22 cellular contexts compared by ENCODE assay signal in the genomic region with DNA sequence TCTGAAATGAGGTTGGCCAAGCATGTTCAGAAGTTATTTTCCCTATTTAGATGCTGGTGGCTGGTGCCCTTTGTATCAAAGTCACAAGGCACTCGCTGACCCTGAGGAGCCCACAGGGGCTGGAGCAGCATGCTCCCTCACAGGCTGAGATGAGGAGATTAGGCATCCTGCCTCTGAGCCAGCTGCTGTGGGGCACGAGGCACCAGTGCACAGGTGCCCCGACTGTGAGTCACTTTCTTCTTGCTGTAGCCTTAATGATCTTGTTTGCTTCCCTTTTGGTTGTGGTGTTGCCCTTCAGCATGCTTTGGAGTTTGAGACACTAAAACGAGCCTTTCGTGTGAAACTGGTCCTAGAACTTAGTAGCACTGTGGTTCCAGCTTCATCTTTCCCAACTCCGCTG. TPM values are rescaled to one million over a fixed set of nuclear protein-coding genes. Genes with fewer than 3 reads are reported as not detected.
DNase-seq lines count a peak whose midpoint lies in the region; ATAC-seq lines count a peak whose summit lies in the region.
"Had no signal": no experiment of that assay in that cellular context is flagged by ENCODE, and none has a peak within 500 bp of the region (broad histone marks: within the 10 kb centered on the region; RNA-seq: fewer than 3 reads in every experiment).

No MANE protein-coding gene starts in this region.

- intact Hi-C loops in naive thymus-derived CD4-positive, alpha-beta T cell (cut with micrococcal nuclease), result no loop called here

- H3K27me3 Mint-ChIP-seq in stimulated activated naive CD8-positive, alpha-beta T cell treated with anti-CD3 and anti-CD28 coated beads, Interleukin-15, Interleukin-2, amounts not matched to agents 100 ng/mL and 50 ng/mL, for 24 hours, result no peaks in the 10 kb centered on the region
- H3K27me3 Mint-ChIP-seq in naive thymus-derived CD4-positive, alpha-beta T cell, result no peaks in the 10 kb centered on the region
- H3K27me3 Mint-ChIP-seq: activated naive CD8-positive, alpha-beta T cell treated with anti-CD3 and anti-CD28 coated beads for 36 hours; effector memory CD8-positive, alpha-beta T cell had no signal

- H3K9me3 Mint-ChIP-seq in stimulated activated naive CD8-positive, alpha-beta T cell treated with anti-CD3 and anti-CD28 coated beads, Interleukin-15, Interleukin-2, amounts not matched to agents 100 ng/mL and 50 ng/mL, for 24 hours, result no peaks in the 10 kb centered on the region
- H3K9me3 Mint-ChIP-seq in naive thymus-derived CD4-positive, alpha-beta T cell, result peaks cover 0 to 1% (median 0%) of the 10 kb centered on the region in 11 donors
- H3K9me3 Mint-ChIP-seq: activated naive CD8-positive, alpha-beta T cell treated with anti-CD3 and anti-CD28 coated beads for 36 hours; effector memory CD8-positive, alpha-beta T cell; nephron progenitor cell had no signal

- no peaks in the 10 kb centered on the region; the same call in 1 of the 2 replicates for H3K27me3 ChIP-seq in SJCRH30
- no peaks in the 10 kb centered on the region for H3K27me3 ChIP-seq in naive thymus-derived CD4-positive, alpha-beta T cell (ENCODE audit: control insufficient read depth in 2 of 2, insufficient read depth in 2 of 2, low read length in 2 of 2)
- H3K27me3 ChIP-seq: esophagus squamous epithelium, upper lobe of right lung had no signal

- H3K4me1 ChIP-seq in SJCRH30, result peaks cover 29% of the 10 kb centered on the region
- H3K4me1 ChIP-seq in naive thymus-derived CD4-positive, alpha-beta T cell (ENCODE audit: control insufficient read depth in 2 of 2, insufficient read depth in 2 of 2, low read length in 2 of 2), result peaks cover 19 to 35% of the 10 kb centered on the region in 2 donors

- no peaks in the 10 kb centered on the region for H3K9me3 ChIP-seq in SJCRH30 (replicated peaks)
- H3K9me3 ChIP-seq in naive thymus-derived CD4-positive, alpha-beta T cell (ENCODE audit: control insufficient read depth in 2 of 3, low read length in 3 of 3), result no peaks in the 10 kb centered on the region
- H3K9me3 ChIP-seq: esophagus squamous epithelium, upper lobe of right lung had no signal

- H3K36me3 Mint-ChIP-seq in stimulated activated naive CD8-positive, alpha-beta T cell treated with anti-CD3 and anti-CD28 coated beads, Interleukin-15, Interleukin-2, amounts not matched to agents 100 ng/mL and 50 ng/mL, for 24 hours (ENCODE audit: low read depth), result peaks cover 61% of the 10 kb centered on the region
- H3K36me3 Mint-ChIP-seq in naive thymus-derived CD4-positive, alpha-beta T cell, result peaks cover 0 to 19% (median 5%) of the 10 kb centered on the region in 5 donors

- no peak for DNase-seq in stimulated activated naive CD8-positive, alpha-beta T cell treated with anti-CD3 and anti-CD28 coated beads, Interleukin-15, Interleukin-2, amounts not matched to agents 100 U/mL and 50 U/mL, for 24 hours
- DNase-seq in SJCRH30 (peak; percentile 30 to 42), DMS153 treated with DMSO at 0.1 percent for 48 hours (lab: John Stamatoyannopoulos, UW; ENCODE audit: unreplicated experiment) (no peak), HCEC 1CT (no peak)
- no peak for DNase-seq in naive thymus-derived CD4-positive, alpha-beta T cell
- DNase-seq: activated naive CD8-positive, alpha-beta T cell treated with anti-CD3 and anti-CD28 coated beads for 36 hours; activated T-cell treated with anti-CD3 and anti-CD28 coated beads for 4 hours; COR-L47; effector memory CD8-positive, alpha-beta T cell; EL; esophagus squamous epithelium; mesendoderm; NCI-H146; NCI-H2171 treated with DMSO at 0.1 percent for 48 hours; NCI-H526 treated with DMSO at 0.1 percent for 48 hours; nephron progenitor cell; SHP77 treated with DMSO at 0.1 percent for 48 hours; stimulated activated CD4-positive, alpha-beta T cell treated with anti-CD3 and anti-CD28 coated beads, Interleukin-4, amount 100 ng/mL, for 1 hour; upper lobe of right lung had no signal

- CTCF ChIA-PET in naive thymus-derived CD4-positive, alpha-beta T cell (lab: Charles Lee), result interaction anchor here (2.2 kb wide), 1 partner anchor 11 kb away, joined by 9 read pairs; no protein-coding TSS in a partner anchor

- H3K27ac Mint-ChIP-seq in stimulated activated naive CD8-positive, alpha-beta T cell treated with anti-CD3 and anti-CD28 coated beads, Interleukin-15, Interleukin-2, amounts not matched to agents 100 ng/mL and 50 ng/mL, for 24 hours, result peak overlapping the region; percentile 11
- peak overlapping the region in 4 of 9 donors; percentile 11 to 55 (median 28) for H3K27ac Mint-ChIP-seq in naive thymus-derived CD4-positive, alpha-beta T cell
- H3K27ac Mint-ChIP-seq: activated naive CD8-positive, alpha-beta T cell treated with anti-CD3 and anti-CD28 coated beads for 36 hours; nephron progenitor cell had no signal

- peaks cover 54% of the 10 kb centered on the region for H3K4me1 Mint-ChIP-seq in stimulated activated naive CD8-positive, alpha-beta T cell treated with anti-CD3 and anti-CD28 coated beads, Interleukin-15, Interleukin-2, amounts not matched to agents 100 ng/mL and 50 ng/mL, for 24 hours (ENCODE audit: low read depth)
- peaks cover 33 to 71% (median 68%) of the 10 kb centered on the region in 7 donors for H3K4me1 Mint-ChIP-seq in naive thymus-derived CD4-positive, alpha-beta T cell

- no peak overlapping the region for H3K4me3 ChIP-seq in SJCRH30
- H3K4me3 ChIP-seq in naive thymus-derived CD4-positive, alpha-beta T cell (ENCODE audit: low read length), result no peak overlapping the region
- H3K4me3 ChIP-seq: esophagus squamous epithelium, smooth muscle cell, upper lobe of right lung had no signal

- POLR2A ChIA-PET in naive thymus-derived CD4-positive, alpha-beta T cell (lab: Charles Lee), result no interaction called here

- no peak overlapping the region for H3K4me3 Mint-ChIP-seq in stimulated activated naive CD8-positive, alpha-beta T cell treated with anti-CD3 and anti-CD28 coated beads, Interleukin-15, Interleukin-2, amounts not matched to agents 100 ng/mL and 50 ng/mL, for 24 hours
- peak overlapping the region in 7 of 10 donors; percentile 17 to 85 (median 27) for H3K4me3 Mint-ChIP-seq in naive thymus-derived CD4-positive, alpha-beta T cell
- H3K4me3 Mint-ChIP-seq: activated naive CD8-positive, alpha-beta T cell treated with anti-CD3 and anti-CD28 coated beads for 36 hours; nephron progenitor cell had no signal

- no peak overlapping the region for H3K27ac ChIP-seq in SJCRH30
- no peak overlapping the region for H3K27ac ChIP-seq in naive thymus-derived CD4-positive, alpha-beta T cell (ENCODE audit: low read depth, low read length)
- H3K27ac ChIP-seq: upper lobe of right lung had no signal

- no peak for ATAC-seq in stimulated activated naive CD8-positive, alpha-beta T cell treated with anti-CD3 and anti-CD28 coated beads, Interleukin-15, Interleukin-2, amounts not matched to agents 100 U/mL and 50 U/mL, for 24 hours
- no peak for ATAC-seq in naive thymus-derived CD4-positive, alpha-beta T cell
- no peak for ATAC-seq in HG03196 (IDR thresholded peaks at IDR 0.05; ENCODE audit: unreplicated experiment)
- ATAC-seq: effector memory CD8-positive, alpha-beta T cell; upper lobe of right lung had no signal

- H3K36me3 ChIP-seq in SJCRH30, result peaks cover 5% of the 10 kb centered on the region
- peaks cover 0 to 47% (median 13%) of the 10 kb centered on the region in 3 experiments for H3K36me3 ChIP-seq in naive thymus-derived CD4-positive, alpha-beta T cell (ENCODE audit: control insufficient read depth in 2 of 3, insufficient read depth in 3 of 3, low read length in 3 of 3)

RNA-seq across cellular contexts. Expression of a gene that starts 4.3 kb away (rescaled TPM):
- total RNA-seq in SJCRH30 (2014; rRNA removed; shearing (Covaris generic)), result 10.1 and 11.0 TPM in 2 replicates
- 10 to 100 TPM; 15.6 to 45.0 (median 27.7) TPM for total RNA-seq in naive thymus-derived CD4-positive, alpha-beta T cell
- 10 to 100 TPM; 53.8 to 81.7 TPM for polyA plus RNA-seq in naive thymus-derived CD4-positive, alpha-beta T cell

RNA-seq across cellular contexts. Expression of a gene that starts 35.6 kb away (rescaled TPM):
- 54.1 and 57.9 TPM in 2 replicates for total RNA-seq in SJCRH30 (2014; rRNA removed; shearing (Covaris generic))
- 1 to 10 TPM in 1 of 5 experiments, under 1 TPM in 2, not detected in 2; 0.27 to 1.6 (median 0.54) TPM for total RNA-seq in naive thymus-derived CD4-positive, alpha-beta T cell
- polyA plus RNA-seq in naive thymus-derived CD4-positive, alpha-beta T cell, result under 1 TPM in 1 of 2 donors, not detected in 1; 0.18 TPM

Comparison
In these comparisons a context has a peak if more than half of its experiments do, and no peak if none do; other contexts are left out.
1. DNase-seq: peak in SJCRH30 (2 of 2); none in stimulated activated naive CD8-positive, alpha-beta T cell treated with anti-CD3 and anti-CD28 coated beads, Interleukin-15, Interleukin-2, amounts not matched to agents 100 U/mL and 50 U/mL, for 24 hours (single experiment), naive thymus-derived CD4-positive, alpha-beta T cell (0 of 9), DMS153 treated with DMSO at 0.1 percent for 48 hours (single experiment) and HCEC 1CT (single experiment).
2. RNA of a gene that starts 35.6 kb away (total RNA-seq): 54.1 to 57.9 TPM in SJCRH30; 0.27 to 1.6 TPM in naive thymus-derived CD4-positive, alpha-beta T cell; every median in the first group is over 10 times any median in the second.